ENCODE assay signal across 8 cellular contexts in genomic region chr1:6601865-6602668, GRCh38. TPM values are rescaled to one million over a fixed set of nuclear protein-coding genes. Genes with fewer than 3 reads are reported as not detected.
DNase-seq lines count a peak whose midpoint lies in the region; ATAC-seq and TF ChIP-seq lines count a peak whose summit lies in the region.

No MANE protein-coding gene starts in this region.

- H3K9ac ChIP-seq in SK-N-SH: peak overlapping the region; percentile 80
- H3K9ac ChIP-seq in colonic mucosa (ENCODE audit: low read depth in 2 of 2, low read length in 2 of 2): peak overlapping the region; percentile 68 to 95
- H3K9ac ChIP-seq in stomach smooth muscle (ENCODE audit: low read length in 2 of 2): peak overlapping the region; percentile 89 to 93

- H3K9me3 ChIP-seq in SK-N-SH (no peaks in the 10 kb centered on the region), colonic mucosa (no peaks in the 10 kb centered on the region), stomach smooth muscle (ENCODE audit: control insufficient read depth in 2 of 2, low read length in 2 of 2) (no peaks in the 10 kb centered on the region)

- no peak for TF ChIP-seq POLR2A in lower leg skin (IDR thresholded peaks at IDR 0.05)

- peak overlapping the region; percentile 54 to 70; a peak in 3 of 4 replicates for H3K27ac ChIP-seq in SK-N-SH (ENCODE audit: low read depth in 2 of 2, low read length in 1 of 2)
- peak overlapping the region; percentile 94 for H3K27ac ChIP-seq in colonic mucosa
- H3K27ac ChIP-seq in stomach smooth muscle (ENCODE audit: low read length): peak overlapping the region; percentile 90

- H3K27me3 ChIP-seq in SK-N-SH (ENCODE audit: insufficient read depth) (no peaks in the 10 kb centered on the region), colonic mucosa (no peaks in the 10 kb centered on the region), stomach smooth muscle (ENCODE audit: control insufficient read depth in 1 of 2, insufficient read depth in 2 of 2, low read length in 2 of 2) (no peaks in the 10 kb centered on the region)

- H3F3A ChIP-seq in SK-N-SH (replicated peaks; ENCODE audit: insufficient read depth): peaks cover 14% of the 10 kb centered on the region

- no peak for TF ChIP-seq EP300 in SK-N-SH (IDR thresholded peaks at IDR 0.05; ENCODE audit: borderline replicate concordance in 1 of 2, low read depth in 1 of 2, low read length in 1 of 2)

- peaks cover 0 to 12% of the 10 kb centered on the region in 2 experiments for H3K36me3 ChIP-seq in SK-N-SH (replicated peaks in 1 of 2; ENCODE audit: control insufficient read depth in 1 of 2, insufficient read depth in 2 of 2, low read length in 1 of 2)
- no peaks in the 10 kb centered on the region for H3K36me3 ChIP-seq in colonic mucosa
- peaks cover 14 to 15% of the 10 kb centered on the region in 2 donors for H3K36me3 ChIP-seq in stomach smooth muscle (ENCODE audit: control insufficient read depth in 2 of 2, insufficient read depth in 2 of 2, low read length in 2 of 2)

- intact Hi-C loops in colonic mucosa (cut with DNase I): no loop called here
- intact Hi-C loops in lower leg skin (cut with DNase I; ENCODE audit: low total_unique reads): no loop called here

- H3K79me2 ChIP-seq in SK-N-SH (ENCODE audit: insufficient read depth): peaks cover 46% of the 10 kb centered on the region

- DNase-seq in Ammon's horn (ENCODE audit: low spot score) (peak; percentile 67), SK-N-SH (peak; percentile 67), colonic mucosa (peak; percentile 49), lower leg skin (ENCODE audit: low spot score in 2 of 2) (peak in 1 of 2 donors; percentile 88), NCI-H187 treated with DMSO at 0.1 percent for 48 hours (lab: John Stamatoyannopoulos, UW) (no peak)

- TF ChIP-seq CTCF in SK-N-SH (IDR thresholded peaks at IDR 0.05) (no peak), colonic mucosa (IDR thresholded peaks at IDR 0.05) (no peak), lower leg skin (IDR thresholded peaks at IDR 0.05) (no peak)

- H3K4me2 ChIP-seq in SK-N-SH: peak overlapping the region; percentile 97

- peak overlapping the region; percentile 73 to 76 for H3K4me3 ChIP-seq in SK-N-SH (ENCODE audit: low read depth in 2 of 2, low read length in 1 of 2)
- peak overlapping the region; percentile 94 for H3K4me3 ChIP-seq in colonic mucosa
- peak overlapping the region; percentile 97 for H3K4me3 ChIP-seq in lower leg skin (ENCODE audit: low read depth, poor library complexity, severe bottlenecking)
- H3K4me3 ChIP-seq in stomach smooth muscle (ENCODE audit: low read length in 2 of 2): peak overlapping the region; percentile 95 to 99

- POLR2A ChIA-PET in SK-N-SH (lab: Yijun Ruan, JAX): interaction anchor here (0.6 to 1.5 kb wide), 4 partner anchors 22 to 547 kb away, joined by 3 to 6 read pairs (median 4); partner anchors contain the start of genes NOL9, TAS1R1 and ZBTB48

- 0 out of 2 replicates have a peak overlapping the region, but pooled peaks have one; percentile 41 for H2AFZ ChIP-seq in SK-N-SH (ENCODE audit: low read depth)

- CTCF ChIA-PET in SK-N-SH (lab: Yijun Ruan, JAX): interaction anchor here (0.6 to 4.0 kb wide), 13 partner anchors 10 to 355 kb away, joined by 3 to 19 read pairs (median 3); partner anchors contain the start of genes NOL9, PHF13 and TAS1R1

- 0% methylated on average over 1 of the region's 108 CpGs for WGBS in SK-N-SH (ENCODE audit: low lambda C conversion rate)
- WGBS in lower leg skin, 2 donors: 0 to 1% methylated on average over 16 to 31 of the region's 108 CpGs

- H3K4me1 ChIP-seq in SK-N-SH (ENCODE audit: control insufficient read depth in 1 of 2, insufficient read depth in 2 of 2, low read depth in 1 of 2, low read length in 1 of 2) (peaks cover 10 to 26% of the 10 kb centered on the region in 2 experiments; a peak in 2 of 4 replicates), colonic mucosa (peaks cover 5% of the 10 kb centered on the region), stomach smooth muscle (ENCODE audit: control insufficient read depth, insufficient read depth, low read length) (peaks cover 63% of the 10 kb centered on the region)

- peaks cover 15% of the 10 kb centered on the region; the same call in 1 of the 2 replicates for H4K20me1 ChIP-seq in SK-N-SH (ENCODE audit: insufficient read depth)

- ATAC-seq in GM18870 (IDR thresholded peaks at IDR 0.05; ENCODE audit: unreplicated experiment) (peak; percentile 24), HG03139 (IDR thresholded peaks at IDR 0.05; ENCODE audit: unreplicated experiment) (peak; percentile 7)

- TF ChIP-seq RAD21 in SK-N-SH (IDR thresholded peaks at IDR 0.05; ENCODE audit: low read length): no peak

- H3K9me2 ChIP-seq in SK-N-SH: no peaks in the 10 kb centered on the region

TF ChIP-seq in SK-N-SH, 30 proteins besides CTCF, POLR2A, EP300 and RAD21:
- peak; percentile 23 for TF ChIP-seq CHD2 (IDR thresholded peaks at IDR 0.05; ENCODE audit: low read length, partially characterized antibody)
- TF ChIP-seq MXI1 (IDR thresholded peaks at IDR 0.05; ENCODE audit: low read depth, low read length): peak; percentile 65
- no peak for TF ChIP-seq PBX3 (IDR thresholded peaks at IDR 0.05)
- no peak for TF ChIP-seq EZH2phosphoT487 (IDR thresholded peaks at IDR 0.05; ENCODE audit: borderline replicate concordance, low read depth)

RNA-seq across cellular contexts. Expression of gene KLHL21, which starts 0.6 kb away (rescaled TPM):
- polyA plus RNA-seq in SK-N-SH (2012; rRNA removed): 9.0 and 12.5 TPM in 2 replicates
- polyA plus RNA-seq in SK-N-SH (2012; cell fraction: cytosol; rRNA removed): 4.5 and 7.5 TPM in 2 replicates
- polyA plus RNA-seq in SK-N-SH (2012; cell fraction: nucleus; rRNA removed): 29.6 and 32.4 TPM in 2 replicates
- total RNA-seq in colonic mucosa: 1 to 10 TPM; 9.4 TPM
- total RNA-seq in lower leg skin: 100 to 1,000 TPM in 3 of 4 donors, 10 to 100 TPM in 1; 89.6 to 147 (median 130) TPM

RNA-seq across cellular contexts. Expression of gene PHF13, which starts 11.5 kb away (rescaled TPM):
- 6.5 and 8.5 TPM in 2 replicates for polyA plus RNA-seq in SK-N-SH (2012; rRNA removed)
- 6.9 and 8.9 TPM in 2 replicates for polyA plus RNA-seq in SK-N-SH (2012; cell fraction: cytosol; rRNA removed)
- 16.4 and 22.0 TPM in 2 replicates for polyA plus RNA-seq in SK-N-SH (2012; cell fraction: nucleus; rRNA removed)
- 10 to 100 TPM in 1 of 2 donors, 1 to 10 TPM in 1; 8.0 to 13.4 TPM for total RNA-seq in colonic mucosa
- total RNA-seq in lower leg skin: 10 to 100 TPM; 18.4 to 26.7 (median 21.1) TPM

RNA-seq across cellular contexts. Expression of gene ZBTB48, which starts 22.3 kb away (rescaled TPM):
- 28.8 and 31.2 TPM in 2 replicates for polyA plus RNA-seq in SK-N-SH (2012; rRNA removed)
- 8.1 and 14.1 TPM in 2 replicates for polyA plus RNA-seq in SK-N-SH (2012; cell fraction: cytosol; rRNA removed)
- polyA plus RNA-seq in SK-N-SH (2012; cell fraction: nucleus; rRNA removed): 123 and 203 TPM in 2 replicates
- 10 to 100 TPM; 37.0 to 44.5 TPM for total RNA-seq in colonic mucosa
- total RNA-seq in lower leg skin: 10 to 100 TPM; 31.6 to 40.4 (median 34.8) TPM

RNA-seq across cellular contexts. Expression of gene THAP3, which starts 22.6 kb away (rescaled TPM):
- 10.0 and 11.1 TPM in 2 replicates for polyA plus RNA-seq in SK-N-SH (2012; rRNA removed)
- 5.4 and 7.7 TPM in 2 replicates for polyA plus RNA-seq in SK-N-SH (2012; cell fraction: cytosol; rRNA removed)
- 25.0 and 36.2 TPM in 2 replicates for polyA plus RNA-seq in SK-N-SH (2012; cell fraction: nucleus; rRNA removed)
- 10 to 100 TPM in 1 of 2 donors, 1 to 10 TPM in 1; 9.1 to 18.2 TPM for total RNA-seq in colonic mucosa
- total RNA-seq in lower leg skin: 10 to 100 TPM; 20.1 to 26.9 (median 23.4) TPM

RNA-seq across cellular contexts. Expression of gene TAS1R1, which starts 47.0 kb away (rescaled TPM):
- not detected in 2 replicates for polyA plus RNA-seq in SK-N-SH (2012; rRNA removed)
- 0.03 TPM in 1 of 2 replicates, not detected in the other for polyA plus RNA-seq in SK-N-SH (2012; cell fraction: cytosol; rRNA removed)
- 0.05 TPM in 2 replicates for polyA plus RNA-seq in SK-N-SH (2012; cell fraction: nucleus; rRNA removed)
- not detected for total RNA-seq in colonic mucosa
- total RNA-seq in lower leg skin: under 1 TPM in 2 of 4 donors, not detected in 2; 0.27 to 0.39 TPM

Comparison
In these comparisons a context has a peak if more than half of its experiments do, and no peak if none do; other contexts are left out.
1. RNA of gene KLHL21, which starts 0.6 kb away (total RNA-seq): 89.6 to 147 TPM in lower leg skin; 9.4 TPM in colonic mucosa; every median in the first group is over 4 times any median in the second.
2. Peak in every context shown above with its lines, with median percentiles within 50 percentile points of each other: H3K27ac ChIP-seq, H3K4me3 ChIP-seq and H3K9ac ChIP-seq.